Comparison of ENCODE assay signal across 13 cellular contexts in genomic region chr1:187744665-187745064, GRCh38.
DNase-seq lines count a peak whose midpoint lies in the region; ATAC-seq lines count a peak whose summit lies in the region.
"Had no signal": no experiment of that assay in that cellular context is flagged by ENCODE, and none has a peak within 500 bp of the region (broad histone marks: within the 10 kb centered on the region; RNA-seq: fewer than 3 reads in every experiment).

No MANE protein-coding gene starts in this region.

- peak; percentile 80 for DNase-seq in Karpas-422
- DNase-seq in C1 segment of cervical spinal cord (lab: John Stamatoyannopoulos, UW), result no peak
- no peak for DNase-seq in NCI-H2196 (lab: John Stamatoyannopoulos, UW; ENCODE audit: unreplicated experiment)
- no peak for DNase-seq in GM03348 (ENCODE audit: low spot score)
- DNase-seq in NCI-H1930 (lab: John Stamatoyannopoulos, UW), result no peak
- DNase-seq: activated naive CD4-positive, alpha-beta T cell treated with anti-CD3 and anti-CD28 coated beads, Interleukin-2, amount 10 ng/mL, durations not matched to agents 7 days and 5 days; colonic mucosa; foreskin melanocyte; left ventricle myocardium inferior had no signal

- peak overlapping the region; percentile 62 for H3K4me2 ChIP-seq in Karpas-422 (ENCODE audit: low read depth, low read length, poor library complexity, severe bottlenecking)

- no peaks in the 10 kb centered on the region for H4K20me1 ChIP-seq in Karpas-422 (ENCODE audit: insufficient read depth, low read depth, low read length)

- peaks cover 36% of the 10 kb centered on the region for H3K4me1 ChIP-seq in Karpas-422 (ENCODE audit: low read length)
- H3K4me1 ChIP-seq: colonic mucosa, left ventricle myocardium inferior had no signal

- H3K27ac ChIP-seq in Karpas-422 (ENCODE audit: low read length), result peak overlapping the region; percentile 95
- H3K27ac ChIP-seq: colonic mucosa, left ventricle myocardium inferior, neutrophil had no signal

- H3K9me2 ChIP-seq in Karpas-422 (replicated peaks; ENCODE audit: insufficient read depth, low read length), result no peaks in the 10 kb centered on the region

- peak; percentile 95 for ATAC-seq in GM18499 (IDR thresholded peaks at IDR 0.05; ENCODE audit: insufficient read depth, unreplicated experiment)
- peak; percentile 83 for ATAC-seq in GM19468 (IDR thresholded peaks at IDR 0.05; ENCODE audit: extremely low read depth, unreplicated experiment)
- peak; percentile 86 for ATAC-seq in HG02884 (IDR thresholded peaks at IDR 0.05; ENCODE audit: unreplicated experiment)

- 0 out of 2 replicates have a peak overlapping the region, but pooled peaks have one; percentile 4 for H3K4me3 ChIP-seq in Karpas-422 (ENCODE audit: low read length)
- H3K4me3 ChIP-seq: colonic mucosa, left ventricle myocardium inferior had no signal

- no peaks in the 10 kb centered on the region for H3K36me3 ChIP-seq in Karpas-422 (ENCODE audit: insufficient read depth, low read length)
- H3K36me3 ChIP-seq: colonic mucosa, left ventricle myocardium inferior, neutrophil had no signal

- H3K27me3 ChIP-seq in Karpas-422 (ENCODE audit: low read length), result no peaks in the 10 kb centered on the region
- H3K27me3 ChIP-seq: colonic mucosa, neutrophil had no signal

- H2AFZ ChIP-seq in Karpas-422 (ENCODE audit: low read length), result no peak overlapping the region

- H3K9ac ChIP-seq in Karpas-422 (ENCODE audit: low read length), result peak overlapping the region; percentile 9

- H3K79me2 ChIP-seq in Karpas-422 (ENCODE audit: low read length), result no peaks in the 10 kb centered on the region

- H3K9me3 ChIP-seq in Karpas-422 (ENCODE audit: low read length), result no peaks in the 10 kb centered on the region
- H3K9me3 ChIP-seq: colonic mucosa, neutrophil had no signal
